ENCODE assay signal across 8 cellular contexts in genomic region chr22:21641795-21642583, GRCh38.
DNase-seq lines count a peak whose midpoint lies in the region; ATAC-seq and TF ChIP-seq lines count a peak whose summit lies in the region.

Gene SDF2L1 (plus strand): TSS chr22:21642302. CDS start chr22:21642337, 35 bp downstream.

- no peaks in the 10 kb centered on the region for H3K27me3 ChIP-seq in layer of hippocampus (ENCODE audit: control insufficient read depth, insufficient read depth, low read length)

- DNase-seq in C1 segment of cervical spinal cord (lab: John Stamatoyannopoulos, UW) (peak; percentile 63 to 97 (median 94)), NCI-H526 treated with DMSO at 0.1 percent for 48 hours (lab: John Stamatoyannopoulos, UW) (peak; percentile 92), coronary artery (ENCODE audit: low spot score) (peak; percentile 99)
- peak; percentile 99 for DNase-seq in activated CD4-positive, alpha-beta T cell treated with anti-CD3 and anti-CD28 coated beads for 48 hours
- DNase-seq in stimulated activated CD4-positive, alpha-beta T cell treated with anti-CD3 and anti-CD28 coated beads, Interleukin-1b, Interleukin-23, amount 100 ng/mL, for 24 hours (ENCODE audit: low read depth in 4 of 4, low spot score in 1 of 4): peak; percentile 88 to 98 (median 93)

- H3K4me3 ChIP-seq in coronary artery: peak within 1 kb of the TSS; percentile 74

- no peak for TF ChIP-seq CTCF in coronary artery (IDR thresholded peaks at IDR 0.05)

- ATAC-seq in GM19351 (IDR thresholded peaks at IDR 0.05; ENCODE audit: unreplicated experiment) (peak; percentile 93), HG03520 (IDR thresholded peaks at IDR 0.05; ENCODE audit: unreplicated experiment) (peak; percentile 92)

- H3K27ac ChIP-seq in coronary artery: peak within 1 kb of the TSS; percentile 46 to 76
- peak within 1 kb of the TSS; percentile 25 for H3K27ac ChIP-seq in layer of hippocampus (ENCODE audit: low read depth, low read length)

Comparison
In these comparisons a context has a peak if more than half of its experiments do, and no peak if none do; other contexts are left out.
1. Peak in every context shown above with its lines: DNase-seq, ATAC-seq, H3K4me3 ChIP-seq and H3K27ac ChIP-seq.